Comparison of ENCODE assay signal across 8 cellular contexts in the genomic region with DNA sequence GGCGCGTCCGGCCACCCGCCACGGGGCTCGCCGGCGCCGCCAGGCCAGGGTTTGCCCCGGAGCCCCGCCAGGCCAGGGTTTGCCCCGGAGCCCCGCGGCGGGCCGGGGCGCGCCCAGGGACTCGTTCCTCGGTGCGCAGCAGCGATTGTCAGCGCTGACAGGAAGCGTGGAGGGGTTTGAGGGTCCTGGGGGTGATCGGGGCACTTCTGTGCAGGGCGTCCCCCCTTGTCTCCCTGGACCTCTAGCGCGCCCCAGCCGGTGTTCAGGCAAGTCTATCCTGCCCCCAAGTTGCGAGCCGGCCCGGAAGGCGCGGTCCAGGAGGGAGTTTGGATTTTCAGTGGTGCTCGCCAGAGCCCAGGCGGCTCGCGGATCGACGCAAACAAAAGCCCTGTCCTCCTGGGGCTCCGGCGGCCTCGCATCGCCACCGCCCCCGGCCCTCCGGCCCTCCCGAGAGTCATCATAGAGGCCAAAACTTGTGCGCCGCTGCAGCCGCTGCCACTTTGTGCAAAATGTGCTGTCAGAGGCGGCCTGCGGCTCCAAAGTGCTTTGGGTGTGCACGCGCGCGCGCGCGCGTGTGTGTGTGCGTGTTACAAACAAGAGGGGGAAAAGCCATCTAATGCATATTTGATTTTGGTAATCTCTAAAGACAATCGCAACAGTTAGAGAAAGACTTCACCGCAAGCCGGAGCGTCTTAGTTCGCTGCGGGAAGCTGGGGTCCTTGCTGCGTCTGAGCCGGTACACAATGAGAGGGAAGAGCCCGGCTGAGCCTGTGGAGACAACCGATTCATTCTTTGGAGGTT. TPM values are rescaled to one million over a fixed set of nuclear protein-coding genes. Genes with fewer than 3 reads are reported as not detected.
DNase-seq lines count a peak whose midpoint lies in the region; ATAC-seq, FAIRE-seq and TF ChIP-seq lines count a peak whose summit lies in the region.

No MANE protein-coding gene starts in this region.

- H3K27me3 Mint-ChIP-seq in type B pancreatic cell: peaks cover 33% of the 10 kb centered on the region

- under 1% methylated on average over 65 of the region's 72 CpGs for WGBS in mesenchymal stem cell

- peak overlapping the region; percentile 83 for H2BK120ac ChIP-seq in mesenchymal stem cell (ENCODE audit: low read depth, low read length)

- dilution Hi-C loops in endothelial cell of umbilical vein (cut with MboI; ENCODE audit: extremely low pct_ligation_motif_present, low sequenced_read_pairs): no loop called here

- POLR2A ChIA-PET in endothelial cell of umbilical vein (lab: Charles Lee): no interaction called here

- H3K4me3 Mint-ChIP-seq in type B pancreatic cell: peak overlapping the region; percentile 98

- peak overlapping the region; percentile 57 for H2BK15ac ChIP-seq in mesenchymal stem cell (ENCODE audit: low read depth, poor library complexity, severe bottlenecking)

- H3K79me1 ChIP-seq in mesenchymal stem cell (replicated peaks; ENCODE audit: low read length, poor library complexity, severe bottlenecking): peaks cover 15% of the 10 kb centered on the region

- H2AFZ ChIP-seq in endothelial cell of umbilical vein (ENCODE audit: low read depth, low read length) (peak overlapping the region; percentile 90), mesenchymal stem cell (ENCODE audit: low read depth, low read length) (peak overlapping the region; percentile 79)

- H3K9me1 ChIP-seq in endothelial cell of umbilical vein (replicated peaks; ENCODE audit: control insufficient read depth, extremely low read depth, insufficient read depth, low read length): no peaks in the 10 kb centered on the region

- TF ChIP-seq CTCF in C4-2B (conservative IDR thresholded peaks at IDR 0.05): no peak
- TF ChIP-seq CTCF in endothelial cell of umbilical vein (IDR thresholded peaks at IDR 0.05; ENCODE audit: extremely low read depth in 1 of 2, insufficient read depth in 1 of 2, low read depth in 1 of 2, low read length in 2 of 2): no peak
- no peak for TF ChIP-seq CTCF in type B pancreatic cell (conservative IDR thresholded peaks at IDR 0.05)

- BruUV-seq in endothelial cell of umbilical vein (replicated peaks; lab: Mats Ljungman, UMichigan): no TSS peak

- peak overlapping the region; percentile 84 to 96 for H3K18ac ChIP-seq in mesenchymal stem cell (ENCODE audit: low read depth in 1 of 2, low read length in 2 of 2)

- H3K4me1 ChIP-seq in endothelial cell of umbilical vein (ENCODE audit: control insufficient read depth, extremely low read depth, insufficient read depth, low read length) (peaks cover 15% of the 10 kb centered on the region), mesenchymal stem cell (ENCODE audit: control insufficient read depth, insufficient read depth, low read depth, low read length) (peaks cover 10% of the 10 kb centered on the region)

- H3K9ac ChIP-seq in SK-N-MC (ENCODE audit: insufficient read length): peak overlapping the region; percentile 64
- H3K9ac ChIP-seq in endothelial cell of umbilical vein (replicated peaks; ENCODE audit: extremely low read depth, insufficient read depth, low read length): peak overlapping the region; percentile 74
- H3K9ac ChIP-seq in mesenchymal stem cell (ENCODE audit: low read length): peak overlapping the region; percentile 88

- H3K4me3 ChIP-seq in SK-N-MC (peak overlapping the region; percentile 88), endothelial cell of umbilical vein (replicated peaks in 1 of 3; ENCODE audit: insufficient read depth in 1 of 3, low read depth in 1 of 3, low read length in 3 of 3) (peak overlapping the region; percentile 21 to 73 (median 72)), mesenchymal stem cell (ENCODE audit: insufficient read depth in 1 of 2, low read depth in 1 of 2, low read length in 2 of 2) (peak overlapping the region; percentile 90 to 93)

- peak overlapping the region; percentile 62 to 97 for H3K14ac ChIP-seq in mesenchymal stem cell (ENCODE audit: low read length in 2 of 2)

- H3K36me3 ChIP-seq in SK-N-MC (ENCODE audit: insufficient read depth, low read length) (no peaks in the 10 kb centered on the region), endothelial cell of umbilical vein (ENCODE audit: control insufficient read depth in 2 of 2, extremely low read depth in 1 of 2, insufficient read depth in 2 of 2, low read length in 2 of 2) (no peaks in the 10 kb centered on the region), mesenchymal stem cell (ENCODE audit: control insufficient read depth in 1 of 2, insufficient read depth in 2 of 2, low read depth in 1 of 2, low read length in 2 of 2) (peaks cover 0 to 5% of the 10 kb centered on the region in 2 experiments)

- peak overlapping the region; percentile 6 to 80 for H3K4ac ChIP-seq in mesenchymal stem cell (ENCODE audit: low read depth in 1 of 2, low read length in 2 of 2)

- CTCF ChIA-PET in endothelial cell of umbilical vein (lab: Charles Lee): interaction anchor here (0.8 to 2.7 kb wide), 16 partner anchors 10 to 471 kb away, joined by 3 to 54 read pairs (median 4); no protein-coding TSS in a partner anchor

- H4K20me1 ChIP-seq in endothelial cell of umbilical vein (replicated peaks; ENCODE audit: control insufficient read depth, extremely low read depth, insufficient read depth, low read length): no peaks in the 10 kb centered on the region

- H3K36me3 Mint-ChIP-seq in type B pancreatic cell: no peaks in the 10 kb centered on the region

- H4K91ac ChIP-seq in mesenchymal stem cell (ENCODE audit: low read length): peak overlapping the region; percentile 18

- H3K27ac ChIP-seq in C4-2B (peak overlapping the region; percentile 56), SK-N-MC (no peak overlapping the region), endothelial cell of umbilical vein (ENCODE audit: insufficient read depth, low read depth, low read length) (peak overlapping the region; percentile 28), mesenchymal stem cell (ENCODE audit: low read length, poor library complexity, severe bottlenecking) (peak overlapping the region; percentile 57)

- no peaks in the 10 kb centered on the region for H3K9me3 Mint-ChIP-seq in type B pancreatic cell

- intact Hi-C loops in endothelial cell of umbilical vein (cut with micrococcal nuclease): loop anchor here (1.0 to 5.0 kb wide), 8 partner anchors 22 to 466 kb away; no protein-coding TSS in a partner anchor

- H3K9me3 ChIP-seq in SK-N-MC (ENCODE audit: low read depth, low read length): no peaks in the 10 kb centered on the region
- H3K9me3 ChIP-seq in endothelial cell of umbilical vein (replicated peaks; ENCODE audit: control insufficient read depth, insufficient read depth, low read length): no peaks in the 10 kb centered on the region
- H3K9me3 ChIP-seq in mesenchymal stem cell (ENCODE audit: control insufficient read depth, low read length): no peaks in the 10 kb centered on the region

- H4K8ac ChIP-seq in mesenchymal stem cell (ENCODE audit: low read length): peak overlapping the region; percentile 19

- ATAC-seq in GM21737 (IDR thresholded peaks at IDR 0.05; ENCODE audit: unreplicated experiment) (peak; percentile 20), HG02588 (IDR thresholded peaks at IDR 0.05; ENCODE audit: unreplicated experiment) (no peak)

- DNase-seq in SK-N-MC (ENCODE audit: low read depth, low spot score) (no peak), endothelial cell of umbilical vein (ENCODE audit: low read depth, low spot score) (peak; percentile 49), mesenchymal stem cell (peak; percentile 70), type B pancreatic cell (ENCODE audit: extremely low spot score, unreplicated experiment) (peak; percentile 74), NK-92 (lab: John Stamatoyannopoulos, UW; ENCODE audit: unreplicated experiment) (no peak)

- peak overlapping the region; percentile 88 for H3K4me2 ChIP-seq in endothelial cell of umbilical vein (ENCODE audit: insufficient read depth, low read length)
- peak overlapping the region; percentile 82 for H3K4me2 ChIP-seq in mesenchymal stem cell (ENCODE audit: low read length, poor library complexity, severe bottlenecking)

- TF ChIP-seq POLR2A in endothelial cell of umbilical vein (IDR thresholded peaks at IDR 0.05; ENCODE audit: low read depth, low read length): no peak

- H3K27ac Mint-ChIP-seq in type B pancreatic cell: peak overlapping the region; percentile 86

- FAIRE-seq in endothelial cell of umbilical vein (lab: Jason Lieb, UNC): peak; percentile 67

- peak overlapping the region in 1 of 2 experiments; percentile 85 for H2BK12ac ChIP-seq in mesenchymal stem cell (ENCODE audit: low read length in 2 of 2)

- no peaks in the 10 kb centered on the region for H3K79me2 ChIP-seq in endothelial cell of umbilical vein (ENCODE audit: control insufficient read depth, insufficient read depth, low read length)

- H2BK5ac ChIP-seq in mesenchymal stem cell (ENCODE audit: low read depth, low read length, poor library complexity, severe bottlenecking): peak overlapping the region; percentile 80

- H3K23ac ChIP-seq in mesenchymal stem cell (ENCODE audit: low read length in 2 of 2): peak overlapping the region in 1 of 2 experiments; percentile 99

- peaks cover 0 to 5% of the 10 kb centered on the region in 2 experiments for H3K27me3 ChIP-seq in endothelial cell of umbilical vein (ENCODE audit: control insufficient read depth in 2 of 2, insufficient read depth in 2 of 2, low read length in 2 of 2)
- peaks cover 0 to 8% of the 10 kb centered on the region in 2 experiments for H3K27me3 ChIP-seq in mesenchymal stem cell (ENCODE audit: control insufficient read depth in 1 of 2, insufficient read depth in 1 of 2, low read length in 2 of 2)

- peak overlapping the region; percentile 53 for H2AK5ac ChIP-seq in mesenchymal stem cell (ENCODE audit: low read length, severe bottlenecking)

- H3K4me1 Mint-ChIP-seq in type B pancreatic cell (ENCODE audit: unreplicated experiment): peaks cover 63% of the 10 kb centered on the region

TF ChIP-seq in endothelial cell of umbilical vein, 7 proteins besides CTCF, POLR2A, EP300 and RAD21 (continues in another document):
- no peak for TF ChIP-seq EZH2 (IDR thresholded peaks at IDR 0.05; ENCODE audit: borderline replicate concordance, low read depth, low read length, severe bottlenecking)
- TF ChIP-seq GATA2 (IDR thresholded peaks at IDR 0.05; ENCODE audit: insufficient read depth, insufficient read length, low read depth, low read length): no peak

RNA-seq across cellular contexts. Expression of a gene that starts 1.0 kb away (rescaled TPM):
- total RNA-seq in endothelial cell of umbilical vein (3.5 and 10.9 TPM in 2 replicates), type B pancreatic cell (ENCODE audit: low replicate concordance) (14.9 and 32.0 TPM in 2 replicates)
- polyA plus RNA-seq in endothelial cell of umbilical vein: 2.4 and 2.6 TPM in 2 replicates
- polyA plus RNA-seq in endothelial cell of umbilical vein (2011; cell fraction: cytosol; rRNA removed): 2.1 and 2.2 TPM in 2 replicates
- 2.6 and 3.4 TPM in 2 replicates for polyA plus RNA-seq in endothelial cell of umbilical vein (2011; cell fraction: nucleus; rRNA removed)
- polyA plus RNA-seq in endothelial cell of umbilical vein (2012): 7.8 and 8.1 TPM in 2 replicates
- polyA minus RNA-seq in endothelial cell of umbilical vein: 10.7 and 15.6 TPM in 2 replicates
- 0.31 TPM for polyA minus RNA-seq in endothelial cell of umbilical vein (2011; cell fraction: cytosol; rRNA and poly(A)+ RNA removed)
- polyA minus RNA-seq in endothelial cell of umbilical vein (2011; cell fraction: nucleus; rRNA and poly(A)+ RNA removed): 10.9 and 12.6 TPM in 2 replicates
- 17.0 TPM for polyA plus RNA-seq in mesenchymal stem cell (2013, experiment 1 of 2)
- polyA plus RNA-seq in mesenchymal stem cell (2013, experiment 2 of 2): 16.8 TPM

Comparison
In these comparisons a context has a peak if more than half of its experiments do, and no peak if none do; other contexts are left out.
1. DNase-seq: peak in endothelial cell of umbilical vein (single experiment), mesenchymal stem cell (single experiment) and type B pancreatic cell (single experiment); none in SK-N-MC (single experiment) and NK-92 (single experiment).
2. Peak in every context shown above with its lines, with median percentiles within 50 percentile points of each other: H3K4me3 ChIP-seq and H3K9ac ChIP-seq.